ENCODE assay signal across 8 cellular contexts in genomic region chr10:100999742-101000601, GRCh38. TPM values are rescaled to one million over a fixed set of nuclear protein-coding genes. Genes with fewer than 3 reads are reported as not detected.
DNase-seq lines count a peak whose midpoint lies in the region; ATAC-seq, FAIRE-seq and TF ChIP-seq lines count a peak whose summit lies in the region.

A gene with protein sequence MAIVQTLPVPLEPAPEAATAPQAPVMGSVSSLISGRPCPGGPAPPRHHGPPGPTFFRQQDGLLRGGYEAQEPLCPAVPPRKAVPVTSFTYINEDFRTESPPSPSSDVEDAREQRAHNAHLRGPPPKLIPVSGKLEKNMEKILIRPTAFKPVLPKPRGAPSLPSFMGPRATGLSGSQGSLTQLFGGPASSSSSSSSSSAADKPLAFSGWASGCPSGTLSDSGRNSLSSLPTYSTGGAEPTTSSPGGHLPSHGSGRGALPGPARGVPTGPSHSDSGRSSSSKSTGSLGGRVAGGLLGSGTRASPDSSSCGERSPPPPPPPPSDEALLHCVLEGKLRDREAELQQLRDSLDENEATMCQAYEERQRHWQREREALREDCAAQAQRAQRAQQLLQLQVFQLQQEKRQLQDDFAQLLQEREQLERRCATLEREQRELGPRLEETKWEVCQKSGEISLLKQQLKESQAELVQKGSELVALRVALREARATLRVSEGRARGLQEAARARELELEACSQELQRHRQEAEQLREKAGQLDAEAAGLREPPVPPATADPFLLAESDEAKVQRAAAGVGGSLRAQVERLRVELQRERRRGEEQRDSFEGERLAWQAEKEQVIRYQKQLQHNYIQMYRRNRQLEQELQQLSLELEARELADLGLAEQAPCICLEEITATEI (plus strand): TSS chr10:100999808. CDS start chr10:101002539, 2,731 bp downstream.

- no peak for TF ChIP-seq CTCF in OCI-LY3 (IDR thresholded peaks at IDR 0.05; ENCODE audit: low read depth, low read length)
- TF ChIP-seq CTCF in tibial artery (IDR thresholded peaks at IDR 0.05), result no peak
- TF ChIP-seq CTCF in D721Med (IDR thresholded peaks at IDR 0.05; ENCODE audit: insufficient read depth, missing control alignments), result no peak

- DNase-seq in DMS53 (lab: John Stamatoyannopoulos, UW) (peak; percentile 23), DMS53 treated with DMSO at 0.1 percent for 48 hours (lab: John Stamatoyannopoulos, UW; ENCODE audit: unreplicated experiment) (no peak), memory B cell (ENCODE audit: low spot score in 2 of 2) (no peak), tibial artery (peak in 1 of 2 donors; percentile 75), D721Med (ENCODE audit: insufficient read length, low spot score) (no peak)

- H3K79me2 ChIP-seq in OCI-LY3 (ENCODE audit: low read length), result peaks cover 6% of the 10 kb centered on the region; the same call in 1 of the 2 replicates

- H3K27ac Mint-ChIP-seq in memory B cell, result peak within 1 kb of the TSS; percentile 87

- H3K36me3 ChIP-seq in OCI-LY3 (replicated peaks; ENCODE audit: low read depth, low read length) (no peaks in the 10 kb centered on the region), ectodermal cell (ENCODE audit: control insufficient read depth, insufficient read depth, low read length) (peaks cover 18% of the 10 kb centered on the region), tibial artery (peaks cover 16 to 26% (median 25%) of the 10 kb centered on the region in 3 donors)

- H3K9ac ChIP-seq in OCI-LY3 (ENCODE audit: low read length), result peak within 1 kb of the TSS; percentile 92

- H3K4me3 ChIP-seq in OCI-LY3 (ENCODE audit: low read length), result peak within 1 kb of the TSS; percentile 84
- H3K4me3 ChIP-seq in ectodermal cell (ENCODE audit: insufficient read depth, low read depth, low read length), result peak within 1 kb of the TSS; percentile 87
- H3K4me3 ChIP-seq in tibial artery, result peak within 1 kb of the TSS; percentile 73 to 79

- no peak for FAIRE-seq in D721Med (lab: Jason Lieb, UNC)

- peak within 1 kb of the TSS; percentile 65; the same call in 1 of the 2 replicates for H2AFZ ChIP-seq in OCI-LY3 (ENCODE audit: low read depth, low read length)

- H3K4me2 ChIP-seq in OCI-LY3 (ENCODE audit: low read length), result peak within 1 kb of the TSS; percentile 99

- H3K9me3 Mint-ChIP-seq in memory B cell, result no peaks in the 10 kb centered on the region

- WGBS in ectodermal cell, 2 experiments, result 2% methylated on average over 59 of the region's 59 CpGs

- no peaks in the 10 kb centered on the region for H4K20me1 ChIP-seq in OCI-LY3 (ENCODE audit: insufficient read depth, low read length)

- H3K4me1 Mint-ChIP-seq in memory B cell, result peaks cover 19% of the 10 kb centered on the region

- ATAC-seq in memory B cell (ENCODE audit: low read depth) (no peak), GM21528 (IDR thresholded peaks at IDR 0.05; ENCODE audit: low FRiP score, unreplicated experiment) (no peak)

- peaks cover 4% of the 10 kb centered on the region for H3K36me3 Mint-ChIP-seq in memory B cell

- intact Hi-C loops in tibial artery (cut with DNase I; ENCODE audit: low total_unique reads), result no loop called here

- H3K27me3 ChIP-seq in OCI-LY3 (ENCODE audit: low read depth, low read length) (no peaks in the 10 kb centered on the region), ectodermal cell (ENCODE audit: control insufficient read depth, insufficient read depth, low read length, poor library complexity, severe bottlenecking) (no peaks in the 10 kb centered on the region), tibial artery (no peaks in the 10 kb centered on the region)

- H3K4me3 Mint-ChIP-seq in memory B cell, result peak within 1 kb of the TSS; percentile 91

- peaks cover 14% of the 10 kb centered on the region for H3K4me1 ChIP-seq in OCI-LY3 (ENCODE audit: low read length)
- H3K4me1 ChIP-seq in ectodermal cell (ENCODE audit: control insufficient read depth, insufficient read depth, low read length), result peaks cover 15% of the 10 kb centered on the region
- peaks cover 0 to 56% (median 42%) of the 10 kb centered on the region in 4 donors for H3K4me1 ChIP-seq in tibial artery

- H3K27ac ChIP-seq in OCI-LY3 (ENCODE audit: low read length) (peak within 1 kb of the TSS; percentile 81), ectodermal cell (ENCODE audit: insufficient read depth, low read depth, low read length, poor library complexity, severe bottlenecking) (peak within 1 kb of the TSS; percentile 89), tibial artery (peak within 1 kb of the TSS; percentile 99 to 100)

- no peaks in the 10 kb centered on the region for H3K27me3 Mint-ChIP-seq in memory B cell

- H3K9me3 ChIP-seq in OCI-LY3 (ENCODE audit: insufficient read depth, low read length), result no peaks in the 10 kb centered on the region
- no peaks in the 10 kb centered on the region for H3K9me3 ChIP-seq in ectodermal cell (ENCODE audit: control insufficient read depth, low read length)
- H3K9me3 ChIP-seq in tibial artery, result no peaks in the 10 kb centered on the region

RNA-seq across cellular contexts. Expression of the gene that starts here (rescaled TPM):
- polyA plus RNA-seq in ectodermal cell (2013, experiment 1 of 4), result 93.4 TPM
- 87.8 TPM for polyA plus RNA-seq in ectodermal cell (2013, experiment 2 of 4)
- 80.0 TPM for polyA plus RNA-seq in ectodermal cell (2013, experiment 3 of 4)
- polyA plus RNA-seq in ectodermal cell (2013, experiment 4 of 4), result 93.0 TPM
